17 cellular contexts compared by ENCODE assay signal in the genomic region with DNA sequence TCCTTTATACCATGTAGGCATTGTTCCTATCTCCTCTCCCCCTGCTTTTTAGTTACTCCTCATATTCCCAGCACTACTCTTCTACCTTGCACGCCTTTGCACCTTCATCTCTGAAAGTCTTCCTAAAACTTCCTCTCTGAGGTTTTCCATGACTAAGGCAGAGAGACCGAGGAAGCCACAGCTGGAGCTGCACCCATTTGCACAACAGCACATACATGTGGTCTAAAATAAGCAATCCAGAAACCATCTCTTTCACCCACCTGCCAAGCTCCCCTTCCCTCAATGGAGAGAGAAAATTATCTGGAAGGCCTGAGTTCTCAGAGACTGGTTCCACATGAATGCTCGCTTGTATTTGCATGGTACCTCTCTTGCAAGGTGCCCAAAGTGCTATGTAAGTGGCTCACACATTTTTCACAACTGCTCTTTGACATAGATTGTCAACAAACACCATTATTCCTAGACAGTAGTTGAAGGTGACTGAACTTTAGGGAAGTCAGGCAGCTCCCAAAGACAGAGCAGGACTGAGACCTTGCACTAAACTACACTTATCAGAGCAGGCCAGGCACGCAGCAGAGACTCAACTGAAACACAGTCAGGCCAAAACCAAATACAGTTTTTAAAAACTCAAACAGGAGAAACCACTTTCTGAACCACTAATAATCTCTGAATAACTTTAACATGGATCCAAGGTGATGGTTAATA.
"Had no signal": no experiment of that assay in that cellular context is flagged by ENCODE, and none has a peak within 500 bp of the region (broad histone marks: within the 10 kb centered on the region; RNA-seq: fewer than 3 reads in every experiment).

No MANE protein-coding gene starts in this region.

- H3K4me1 ChIP-seq: thyroid gland had no signal

- H3K9me3 ChIP-seq: esophagus squamous epithelium, thyroid gland had no signal

- DNase-seq: activated CD4-positive, alpha-beta T cell treated with anti-CD3 and anti-CD28 coated beads for 48 hours; activated CD8-positive, alpha-beta T cell treated with anti-CD3 and anti-CD28 coated beads for 36 hours; activated effector memory CD4-positive, alpha-beta T cell treated with Interleukin-2 at 50 U/mL for 16 hours; activated T-cell treated with anti-CD3 and anti-CD28 coated beads, Interleukin-2, amount 50 U/mL, for 4 hours; amniotic stem cell; esophagus squamous epithelium; glutamatergic neuron; hypothalamus; left ventricle myocardium superior; mesenchymal stem cell; nucleus accumbens; posterior cingulate gyrus; thyroid gland had no signal

- H3K27ac ChIP-seq: coronary artery, esophagus squamous epithelium, thyroid gland had no signal

- H3K4me3 ChIP-seq: coronary artery, esophagus squamous epithelium, thyroid gland had no signal

- H3K36me3 ChIP-seq: esophagus squamous epithelium, thyroid gland had no signal

- ATAC-seq: activated CD8-positive, alpha-beta T cell treated with anti-CD3 and anti-CD28 coated beads for 36 hours; activated naive CD4-positive, alpha-beta T cell treated with anti-CD3 and anti-CD28 coated beads, Interleukin-2, amount 50 U/mL, for 72 hours; activated T-cell treated with anti-CD3 and anti-CD28 coated beads, Interleukin-2, amount 50 U/mL, for 4 hours; left ventricle myocardium superior; stimulated activated memory B cell treated with anti-CD40 and anti-IgM and Interleukin-4, amounts not matched to agents 10 μg/mL and 1 μg/mL and 100 μg/mL, for 72 hours; WTC11 had no signal

- H3K27me3 ChIP-seq: esophagus squamous epithelium had no signal
